ENCODE assay signal across 9 cellular contexts in the genomic region with DNA sequence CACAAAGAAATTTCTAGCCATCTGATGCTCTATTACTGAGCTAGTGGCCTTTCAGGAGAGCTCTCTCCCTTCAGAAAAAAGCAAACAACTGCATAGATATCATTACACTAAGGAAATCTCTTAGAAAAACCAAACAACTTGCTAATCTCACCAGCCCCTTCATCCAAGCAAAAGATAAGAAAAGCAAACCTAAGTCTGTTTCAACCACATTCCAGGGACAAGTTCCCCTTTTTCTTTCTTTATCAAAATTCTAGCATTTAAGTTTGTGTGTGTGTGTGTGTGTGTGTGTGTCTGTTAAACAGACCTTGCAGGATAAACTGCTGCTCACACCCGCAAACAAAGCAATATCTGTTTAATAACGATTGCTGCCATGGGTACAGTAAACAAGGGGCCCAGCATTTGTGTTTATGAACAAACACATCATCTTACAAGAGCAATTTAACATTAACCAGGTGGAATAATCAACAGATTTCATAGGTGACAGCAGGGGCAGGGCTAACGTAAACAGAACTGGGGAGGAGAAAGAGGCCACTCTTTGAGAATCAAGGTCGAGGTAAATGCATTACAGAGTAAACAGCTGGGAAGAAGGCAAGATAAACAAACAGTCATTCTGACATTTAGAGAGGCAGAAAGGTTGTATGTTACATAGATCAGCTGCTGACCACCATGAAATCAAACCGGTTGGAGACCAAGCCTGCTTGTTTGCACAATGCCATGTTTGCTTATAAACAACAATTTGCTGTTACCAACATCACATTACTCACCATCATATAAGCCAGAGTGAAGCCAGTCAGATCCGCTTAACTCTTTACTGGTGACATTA.
DNase-seq lines count a peak whose midpoint lies in the region; ATAC-seq and TF ChIP-seq lines count a peak whose summit lies in the region.
"Had no signal": no experiment of that assay in that cellular context is flagged by ENCODE, and none has a peak within 500 bp of the region (broad histone marks: within the 10 kb centered on the region; RNA-seq: fewer than 3 reads in every experiment).

No MANE protein-coding gene starts in this region.

- TF ChIP-seq CTCF in activated B cell treated with CpG ODN at 0.5 μM for 24 hours (IDR thresholded peaks at IDR 0.05) (no peak), mucosa of descending colon (IDR thresholded peaks at IDR 0.05) (no peak)

- POLR2A ChIA-PET in activated B cell treated with CpG ODN at 0.5 μM for 24 hours (lab: Charles Lee) = no interaction called here

- CTCF ChIA-PET in activated B cell treated with CpG ODN at 0.5 μM for 24 hours (lab: Charles Lee) = no interaction called here

- peaks cover 19% of the 10 kb centered on the region for H3K36me3 Mint-ChIP-seq in activated B cell treated with CpG ODN at 0.5 μM for 24 hours (ENCODE audit: low read depth)
- H3K36me3 Mint-ChIP-seq in immature natural killer cell = peaks cover 0 to 3% (median 0%) of the 10 kb centered on the region in 3 donors

- H3K27ac Mint-ChIP-seq in activated B cell treated with CpG ODN at 0.5 μM for 24 hours (peak overlapping the region; percentile 67), immature natural killer cell (no peak overlapping the region)

- DNase-seq in COR-L47 (lab: John Stamatoyannopoulos, UW) (peak; percentile 81), NCI-H1092 treated with DMSO at 0.1 percent for 48 hours (lab: John Stamatoyannopoulos, UW) (peak; percentile 68), activated B cell treated with CpG ODN at 0.5 μM for 24 hours (no peak), mucosa of descending colon (peak in 1 of 3 donors; percentile 33), T-helper 1 cell (no peak), SW 1271 (lab: John Stamatoyannopoulos, UW) (no peak), immature natural killer cell (no peak)
- DNase-seq: islet precursor cell had no signal

- H3K4me1 Mint-ChIP-seq in activated B cell treated with CpG ODN at 0.5 μM for 24 hours (peaks cover 80% of the 10 kb centered on the region), immature natural killer cell (no peaks in the 10 kb centered on the region)

- no peak overlapping the region for H3K4me3 Mint-ChIP-seq in activated B cell treated with CpG ODN at 0.5 μM for 24 hours
- H3K4me3 Mint-ChIP-seq in immature natural killer cell = no peak overlapping the region

- no peaks in the 10 kb centered on the region for H3K36me3 ChIP-seq in mucosa of descending colon (ENCODE audit: low read depth)

- no peaks in the 10 kb centered on the region for H3K9me3 ChIP-seq in mucosa of descending colon

- H3K4me1 ChIP-seq in mucosa of descending colon (ENCODE audit: low read depth) = peaks cover 14% of the 10 kb centered on the region

- H3K27me3 Mint-ChIP-seq in activated B cell treated with CpG ODN at 0.5 μM for 24 hours (no peaks in the 10 kb centered on the region), immature natural killer cell (ENCODE audit: low read depth in 3 of 3) (peaks cover 0 to 9% (median 3%) of the 10 kb centered on the region in 3 donors)

- ATAC-seq in activated B cell treated with CpG ODN at 0.5 μM for 24 hours (ENCODE audit: low read depth) = no peak
- ATAC-seq in mucosa of descending colon = peak; percentile 83
- ATAC-seq in HG03565 (IDR thresholded peaks at IDR 0.05; ENCODE audit: unreplicated experiment) = no peak

- H3K9me3 Mint-ChIP-seq in activated B cell treated with CpG ODN at 0.5 μM for 24 hours = no peaks in the 10 kb centered on the region
- peaks cover 0 to 2% (median 0%) of the 10 kb centered on the region in 6 donors for H3K9me3 Mint-ChIP-seq in immature natural killer cell

- H3K4me3 ChIP-seq in mucosa of descending colon = no peak overlapping the region

- intact Hi-C loops in activated B cell treated with CpG ODN at 0.5 μM for 24 hours (cut with micrococcal nuclease) (no loop called here), mucosa of descending colon (cut with DNase I, micrococcal nuclease) (no loop called here)

Comparison
In these comparisons a context has a peak if more than half of its experiments do, and no peak if none do; other contexts are left out.
1. DNase-seq: peak in COR-L47 (single experiment) and NCI-H1092 treated with DMSO at 0.1 percent for 48 hours (single experiment); none in activated B cell treated with CpG ODN at 0.5 μM for 24 hours (single experiment), T-helper 1 cell (0 of 5), SW 1271 (0 of 2) and immature natural killer cell (0 of 3).